1 cellular context compared by ENCODE assay signal in the genomic region with DNA sequence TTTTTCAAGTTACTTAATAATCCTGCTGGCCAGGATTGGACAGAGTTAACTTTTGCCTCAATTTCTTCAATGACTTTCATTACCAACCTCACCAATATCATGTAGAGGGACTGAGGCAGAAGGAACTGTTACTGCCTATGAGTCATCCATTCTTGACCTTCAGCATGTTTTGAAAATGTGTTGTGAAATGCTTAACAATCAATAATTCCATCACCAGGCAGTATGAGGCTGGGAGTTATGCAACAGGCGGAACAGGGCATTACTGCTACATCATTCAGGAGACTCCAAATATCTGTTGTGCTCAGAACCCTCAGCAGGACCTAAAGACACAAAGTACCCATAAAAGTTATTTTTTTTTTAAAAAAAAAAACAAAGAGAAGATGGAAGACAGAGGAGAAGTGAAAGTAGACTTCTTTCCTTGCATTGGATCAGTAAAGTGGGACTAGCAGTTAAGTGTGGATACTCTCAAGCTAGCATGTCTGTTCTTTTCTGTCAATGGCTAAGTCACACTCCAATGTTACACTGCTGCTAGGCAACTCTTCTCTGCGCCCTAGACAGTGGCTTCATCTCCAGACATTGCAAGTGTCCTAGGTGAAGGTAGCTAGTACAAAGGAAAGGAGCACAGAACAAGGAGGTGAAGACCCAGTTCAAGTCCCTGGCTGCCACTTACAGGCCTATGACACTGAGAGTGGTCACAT.
TF ChIP-seq lines count a peak whose summit lies in the region.

No MANE protein-coding gene starts in this region.

TF ChIP-seq in HepG2, 621 proteins besides CTCF, POLR2A, EP300 and RAD21 (continued from another document and continues in another):
- no peak for TF ChIP-seq KIAA2018 (CRISPR knock-in tag; IDR thresholded peaks at IDR 0.05; ENCODE audit: borderline replicate concordance)
- TF ChIP-seq CBX5 (CRISPR knock-in tag; IDR thresholded peaks at IDR 0.05; ENCODE audit: borderline replicate concordance) = no peak
- peak; percentile 91 for TF ChIP-seq ZBTB33 (CRISPR knock-in tag; IDR thresholded peaks at IDR 0.05)
- no peak for TF ChIP-seq AKNA (CRISPR knock-in tag; IDR thresholded peaks at IDR 0.05; ENCODE audit: borderline replicate concordance)
- TF ChIP-seq CAMTA2 (CRISPR knock-in tag; IDR thresholded peaks at IDR 0.05; ENCODE audit: borderline replicate concordance) = no peak
- no peak for TF ChIP-seq KDM2A (CRISPR knock-in tag; IDR thresholded peaks at IDR 0.05; ENCODE audit: borderline replicate concordance, low read depth)
- no peak for TF ChIP-seq ZNF768 (CRISPR knock-in tag; IDR thresholded peaks at IDR 0.05)
- no peak for TF ChIP-seq KDM6A (CRISPR knock-in tag; IDR thresholded peaks at IDR 0.05; ENCODE audit: low read depth)
- peak; percentile 91 for TF ChIP-seq RARA (CRISPR knock-in tag; IDR thresholded peaks at IDR 0.05)
- 0 out of 2 replicates have a peak, but pooled peaks have one; percentile 53 for TF ChIP-seq ZNF292 (CRISPR knock-in tag; IDR thresholded peaks at IDR 0.05; ENCODE audit: borderline replicate concordance, low read depth)
- TF ChIP-seq MATR3 (CRISPR knock-in tag; IDR thresholded peaks at IDR 0.05) = no peak
- no peak for TF ChIP-seq HNRNPUL1 (IDR thresholded peaks at IDR 0.05; ENCODE audit: low read depth, low read length)
- 0 out of 2 replicates have a peak, but pooled peaks have one; percentile 45 for TF ChIP-seq MAX (IDR thresholded peaks at IDR 0.05)
- TF ChIP-seq ZIK1 (CRISPR knock-in tag; IDR thresholded peaks at IDR 0.05; ENCODE audit: borderline replicate concordance, low read depth) = no peak
- TF ChIP-seq DNMT1 (CRISPR knock-in tag; IDR thresholded peaks at IDR 0.05) = no peak
- TF ChIP-seq AHR (CRISPR knock-in tag; IDR thresholded peaks at IDR 0.05) = no peak
- TF ChIP-seq CBX2 (IDR thresholded peaks at IDR 0.05; ENCODE audit: low read depth, low read length) = no peak
- no peak for TF ChIP-seq CBX2 (CRISPR knock-in tag; IDR thresholded peaks at IDR 0.05; ENCODE audit: low read depth)
- 0 out of 2 replicates have a peak, but pooled peaks have one; percentile 38 for TF ChIP-seq ELF1 (CRISPR knock-in tag; IDR thresholded peaks at IDR 0.05)
- TF ChIP-seq NFE2 (CRISPR knock-in tag; IDR thresholded peaks at IDR 0.05) = no peak
- TF ChIP-seq MYNN (CRISPR knock-in tag; IDR thresholded peaks at IDR 0.05; ENCODE audit: low read depth) = no peak
- no peak for TF ChIP-seq ZNF18 (CRISPR knock-in tag; IDR thresholded peaks at IDR 0.05; ENCODE audit: insufficient replicate concordance)
- TF ChIP-seq ZBTB3 (CRISPR knock-in tag; IDR thresholded peaks at IDR 0.05; ENCODE audit: borderline replicate concordance, low read depth) = no peak; the same call in 1 of the 2 replicates
- TF ChIP-seq, protein P1, sequence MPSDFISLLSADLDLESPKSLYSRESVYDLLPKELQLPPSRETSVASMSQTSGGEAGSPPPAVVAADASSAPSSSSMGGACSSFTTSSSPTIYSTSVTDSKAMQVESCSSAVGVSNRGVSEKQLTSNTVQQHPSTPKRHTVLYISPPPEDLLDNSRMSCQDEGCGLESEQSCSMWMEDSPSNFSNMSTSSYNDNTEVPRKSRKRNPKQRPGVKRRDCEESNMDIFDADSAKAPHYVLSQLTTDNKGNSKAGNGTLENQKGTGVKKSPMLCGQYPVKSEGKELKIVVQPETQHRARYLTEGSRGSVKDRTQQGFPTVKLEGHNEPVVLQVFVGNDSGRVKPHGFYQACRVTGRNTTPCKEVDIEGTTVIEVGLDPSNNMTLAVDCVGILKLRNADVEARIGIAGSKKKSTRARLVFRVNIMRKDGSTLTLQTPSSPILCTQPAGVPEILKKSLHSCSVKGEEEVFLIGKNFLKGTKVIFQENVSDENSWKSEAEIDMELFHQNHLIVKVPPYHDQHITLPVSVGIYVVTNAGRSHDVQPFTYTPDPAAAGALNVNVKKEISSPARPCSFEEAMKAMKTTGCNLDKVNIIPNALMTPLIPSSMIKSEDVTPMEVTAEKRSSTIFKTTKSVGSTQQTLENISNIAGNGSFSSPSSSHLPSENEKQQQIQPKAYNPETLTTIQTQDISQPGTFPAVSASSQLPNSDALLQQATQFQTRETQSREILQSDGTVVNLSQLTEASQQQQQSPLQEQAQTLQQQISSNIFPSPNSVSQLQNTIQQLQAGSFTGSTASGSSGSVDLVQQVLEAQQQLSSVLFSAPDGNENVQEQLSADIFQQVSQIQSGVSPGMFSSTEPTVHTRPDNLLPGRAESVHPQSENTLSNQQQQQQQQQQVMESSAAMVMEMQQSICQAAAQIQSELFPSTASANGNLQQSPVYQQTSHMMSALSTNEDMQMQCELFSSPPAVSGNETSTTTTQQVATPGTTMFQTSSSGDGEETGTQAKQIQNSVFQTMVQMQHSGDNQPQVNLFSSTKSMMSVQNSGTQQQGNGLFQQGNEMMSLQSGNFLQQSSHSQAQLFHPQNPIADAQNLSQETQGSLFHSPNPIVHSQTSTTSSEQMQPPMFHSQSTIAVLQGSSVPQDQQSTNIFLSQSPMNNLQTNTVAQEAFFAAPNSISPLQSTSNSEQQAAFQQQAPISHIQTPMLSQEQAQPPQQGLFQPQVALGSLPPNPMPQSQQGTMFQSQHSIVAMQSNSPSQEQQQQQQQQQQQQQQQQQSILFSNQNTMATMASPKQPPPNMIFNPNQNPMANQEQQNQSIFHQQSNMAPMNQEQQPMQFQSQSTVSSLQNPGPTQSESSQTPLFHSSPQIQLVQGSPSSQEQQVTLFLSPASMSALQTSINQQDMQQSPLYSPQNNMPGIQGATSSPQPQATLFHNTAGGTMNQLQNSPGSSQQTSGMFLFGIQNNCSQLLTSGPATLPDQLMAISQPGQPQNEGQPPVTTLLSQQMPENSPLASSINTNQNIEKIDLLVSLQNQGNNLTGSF (CRISPR knock-in tag; IDR thresholded peaks at IDR 0.05) = no peak
- TF ChIP-seq ZNF317 (CRISPR knock-in tag; IDR thresholded peaks at IDR 0.05) = no peak
